ENCODE assay signal across 9 cellular contexts in genomic region chr16:17070882-17071592, GRCh38.
DNase-seq lines count a peak whose midpoint lies in the region; ATAC-seq and TF ChIP-seq lines count a peak whose summit lies in the region.
"Had no signal": no experiment of that assay in that cellular context is flagged by ENCODE, and none has a peak within 500 bp of the region (broad histone marks: within the 10 kb centered on the region; RNA-seq: fewer than 3 reads in every experiment).

No MANE protein-coding gene starts in this region.

- DNase-seq in NCI-H460 (ENCODE audit: extremely low read depth, low read depth) (peak; percentile 48), fibroblast of mammary gland (ENCODE audit: low read depth) (peak; percentile 2), EL (no peak), ecto neural progenitor cell (ENCODE audit: low spot score) (no peak)
- peak; percentile 53 to 74 for DNase-seq in activated CD8-positive, alpha-beta memory T cell treated with anti-CD3 and anti-CD28 coated beads for 1 hour (ENCODE audit: extremely low read depth in 1 of 2, low read depth in 1 of 2)
- peak; percentile 77 for DNase-seq in stimulated activated CD4-positive, alpha-beta T cell treated with anti-CD3 and anti-CD28 coated beads, Interleukin-2, amount 100 ng/mL, for 4 hours (ENCODE audit: low read depth)

- H3K4me3 ChIP-seq in fibroblast of mammary gland (ENCODE audit: control insufficient read depth, low read depth, low read length): no peak overlapping the region
- H3K4me3 ChIP-seq: cardiac muscle cell had no signal

- ATAC-seq in GM19043 (IDR thresholded peaks at IDR 0.05; ENCODE audit: low read depth, unreplicated experiment) (peak; percentile 80), HG03039 (IDR thresholded peaks at IDR 0.05; ENCODE audit: unreplicated experiment) (peak; percentile 72)

- no peak for TF ChIP-seq CTCF in fibroblast of mammary gland (conservative IDR thresholded peaks at IDR 0.05; ENCODE audit: control insufficient read depth, insufficient read depth, low read depth, low read length)

Comparison
In these comparisons a context has a peak if more than half of its experiments do, and no peak if none do; other contexts are left out.
1. DNase-seq: peak in NCI-H460 (single experiment), activated CD8-positive, alpha-beta memory T cell treated with anti-CD3 and anti-CD28 coated beads for 1 hour (2 of 2), fibroblast of mammary gland (single experiment) and stimulated activated CD4-positive, alpha-beta T cell treated with anti-CD3 and anti-CD28 coated beads, Interleukin-2, amount 100 ng/mL, for 4 hours (single experiment); none in EL (single experiment) and ecto neural progenitor cell (single experiment).